ENCODE assay signal across 34 cellular contexts in genomic region chr2:10704034-10704594, GRCh38. TPM values are rescaled to one million over a fixed set of nuclear protein-coding genes. Genes with fewer than 3 reads are reported as not detected.
"Had no signal": no experiment of that assay in that cellular context is flagged by ENCODE, and none has a peak within 500 bp of the region (broad histone marks: within the 10 kb centered on the region; RNA-seq: fewer than 3 reads in every experiment).

No MANE protein-coding gene starts in this region.

- H3K9me3 Mint-ChIP-seq: activated CD4-positive, alpha-beta memory T cell treated with anti-CD3 and anti-CD28 coated beads for 36 hours; activated CD4-positive, alpha-beta T cell treated with anti-CD3 and anti-CD28 coated beads, Interleukin-2, amount 10 ng/mL, durations not matched to agents 24 days and 14 days; activated naive CD4-positive, alpha-beta T cell treated with anti-CD3 and anti-CD28 coated beads for 36 hours; activated naive CD4-positive, alpha-beta T cell treated with anti-CD3 and anti-CD28 coated beads, Interleukin-2, amount 50 U/mL, for 24 hours; activated naive CD8-positive, alpha-beta T cell treated with anti-CD3 and anti-CD28 coated beads for 36 hours; activated naive CD8-positive, alpha-beta T cell treated with anti-CD3 and anti-CD28 coated beads, Interleukin-2, amount 50 U/mL, for 24 hours; activated T-helper 1 cell treated with anti-CD3 and anti-CD28 coated beads, Interleukin-12 subunit alpha, Interleukin-12 subunit beta, Interleukin-2, Interleukin-4 antibody, amounts not matched to agents 30 ng/mL and 10 ng/mL and 1 ng/mL, durations not matched to agents 14 hours and 24 hours and 36 hours; activated T-helper 2 cell treated with anti-CD3 and anti-CD28 coated beads, Interferon-gamma antibody, Interleukin-2, Interleukin-4, amounts not matched to agents 10 μg/mL and 5 μg/mL and 100 μg/mL, durations not matched to agents 14 hours and 24 hours and 36 hours; central memory CD8-positive, alpha-beta T cell; dendritic cell treated with granulocyte-macrophage colony-stimulating factor and Interleukin-4, amounts not matched to agents 40 ng/mL and 50 ng/mL, for 4 days had no signal

- H3K36me3 Mint-ChIP-seq: activated CD4-positive, alpha-beta memory T cell treated with anti-CD3 and anti-CD28 coated beads for 36 hours; activated CD8-positive, alpha-beta memory T cell treated with anti-CD3 and anti-CD28 coated beads, Interleukin-2, amount 10 ng/mL, durations not matched to agents 7 days and 5 days; activated naive CD4-positive, alpha-beta T cell treated with anti-CD3 and anti-CD28 coated beads, Interleukin-2, amount 50 U/mL, for 24 hours; activated naive CD8-positive, alpha-beta T cell treated with anti-CD3 and anti-CD28 coated beads for 36 hours had no signal

- H3K4me3 ChIP-seq: adrenal gland, body of pancreas, coronary artery, dorsolateral prefrontal cortex, esophagus muscularis mucosa, gastroesophageal sphincter, heart right ventricle had no signal

- H3K27ac ChIP-seq: adrenal gland, body of pancreas, coronary artery, dorsolateral prefrontal cortex, esophagus muscularis mucosa, gastroesophageal sphincter, heart right ventricle had no signal

- H3K4me1 Mint-ChIP-seq: activated CD4-positive, alpha-beta T cell treated with anti-CD3 and anti-CD28 coated beads, Interleukin-2, amount 10 ng/mL, durations not matched to agents 24 days and 14 days; activated naive CD4-positive, alpha-beta T cell treated with anti-CD3 and anti-CD28 coated beads, Interleukin-2, amount 50 U/mL, for 24 hours; central memory CD8-positive, alpha-beta T cell had no signal

- DNase-seq: activated CD4-positive, alpha-beta memory T cell treated with anti-CD3 and anti-CD28 coated beads for 36 hours; activated CD4-positive, alpha-beta T cell treated with anti-CD3 and anti-CD28 coated beads for 36 hours; activated CD4-positive, alpha-beta T cell treated with anti-CD3 and anti-CD28 coated beads, Interleukin-2, amount 10 ng/mL, durations not matched to agents 24 days and 14 days; activated CD4-positive, CD25-positive, alpha-beta regulatory T cell; activated CD4-positive, CD25-positive, alpha-beta regulatory T cell treated with anti-CD3 and anti-CD28 coated beads, Interleukin-2, amount 50 U/mL, for 72 hours; activated CD8-positive, alpha-beta memory T cell treated with anti-CD3 and anti-CD28 coated beads, Interleukin-2, amount 10 ng/mL, durations not matched to agents 7 days and 5 days; activated CD8-positive, alpha-beta memory T cell treated with anti-CD3 and anti-CD28 coated beads, Interleukin-2, amount 50 U/mL, for 4 hours; activated CD8-positive, alpha-beta T cell treated with anti-CD3 and anti-CD28 coated beads, Interleukin-2, amount 10 ng/mL, durations not matched to agents 7 days and 5 days; activated effector memory CD4-positive, alpha-beta T cell treated with anti-CD3 and anti-CD28 coated beads, Interleukin-2, amount 50 U/mL, for 16 hours; activated naive CD4-positive, alpha-beta T cell treated with anti-CD3 and anti-CD28 coated beads for 36 hours; activated naive CD8-positive, alpha-beta T cell treated with anti-CD3 and anti-CD28 coated beads for 36 hours; activated naive CD8-positive, alpha-beta T cell treated with anti-CD3 and anti-CD28 coated beads, Interleukin-2, amount 50 U/mL, for 24 hours; activated T-cell treated with anti-CD3 and anti-CD28 coated beads, Interleukin-2, amount 50 U/mL, for 1 hour; activated T-cell treated with anti-CD3 and anti-CD28 coated beads, Interleukin-2, amount 50 U/mL, for 48 hours; adrenal gland; amygdala; body of pancreas; dorsolateral prefrontal cortex; effector memory CD4-positive, alpha-beta T cell; erythroblast; foreskin melanocyte; heart right ventricle; T-helper 2 cell had no signal

- H3K9me3 ChIP-seq: adrenal gland, body of pancreas, esophagus muscularis mucosa, gastroesophageal sphincter, heart right ventricle had no signal

- H3K4me1 ChIP-seq: adrenal gland, body of pancreas, esophagus muscularis mucosa, gastroesophageal sphincter, heart right ventricle had no signal

- H3K4me3 Mint-ChIP-seq: activated CD4-positive, alpha-beta memory T cell treated with anti-CD3 and anti-CD28 coated beads for 36 hours; activated CD4-positive, alpha-beta T cell treated with anti-CD3 and anti-CD28 coated beads for 36 hours; activated CD4-positive, alpha-beta T cell treated with anti-CD3 and anti-CD28 coated beads, Interleukin-2, amount 10 ng/mL, durations not matched to agents 24 days and 14 days; activated CD8-positive, alpha-beta memory T cell treated with anti-CD3 and anti-CD28 coated beads, Interleukin-2, amount 10 ng/mL, durations not matched to agents 7 days and 5 days; activated CD8-positive, alpha-beta T cell treated with anti-CD3 and anti-CD28 coated beads, Interleukin-2, amount 10 ng/mL, durations not matched to agents 7 days and 5 days; activated naive CD4-positive, alpha-beta T cell treated with anti-CD3 and anti-CD28 coated beads for 36 hours; activated naive CD4-positive, alpha-beta T cell treated with anti-CD3 and anti-CD28 coated beads, Interleukin-2, amount 50 U/mL, for 24 hours; activated naive CD8-positive, alpha-beta T cell treated with anti-CD3 and anti-CD28 coated beads for 36 hours; activated naive CD8-positive, alpha-beta T cell treated with anti-CD3 and anti-CD28 coated beads, Interleukin-2, amount 50 U/mL, for 24 hours; activated T-helper 1 cell treated with anti-CD3 and anti-CD28 coated beads, Interleukin-12 subunit alpha, Interleukin-12 subunit beta, Interleukin-2, Interleukin-4 antibody, amounts not matched to agents 30 ng/mL and 10 ng/mL and 1 ng/mL, durations not matched to agents 14 hours and 24 hours and 36 hours; central memory CD8-positive, alpha-beta T cell; dendritic cell treated with granulocyte-macrophage colony-stimulating factor and Interleukin-4, amounts not matched to agents 40 ng/mL and 50 ng/mL, for 4 days had no signal

- H3K27me3 ChIP-seq: body of pancreas had no signal

- H3K36me3 ChIP-seq: adrenal gland, esophagus muscularis mucosa, gastroesophageal sphincter, heart right ventricle had no signal

- ATAC-seq: activated CD4-positive, alpha-beta T cell treated with anti-CD3 and anti-CD28 coated beads for 36 hours; activated CD8-positive, alpha-beta memory T cell treated with anti-CD3 and anti-CD28 coated beads, Interleukin-2, amount 10 ng/mL, durations not matched to agents 7 days and 5 days; activated CD8-positive, alpha-beta T cell treated with anti-CD3 and anti-CD28 coated beads, Interleukin-2, amount 10 ng/mL, durations not matched to agents 7 days and 5 days; activated naive CD8-positive, alpha-beta T cell treated with anti-CD3 and anti-CD28 coated beads, Interleukin-2, amount 50 U/mL, for 24 hours; body of pancreas; gastroesophageal sphincter; heart right ventricle had no signal

- H3K27ac Mint-ChIP-seq: activated CD4-positive, alpha-beta memory T cell treated with anti-CD3 and anti-CD28 coated beads for 36 hours; activated CD4-positive, alpha-beta T cell treated with anti-CD3 and anti-CD28 coated beads for 36 hours; activated CD4-positive, alpha-beta T cell treated with anti-CD3 and anti-CD28 coated beads, Interleukin-2, amount 10 ng/mL, durations not matched to agents 24 days and 14 days; activated CD8-positive, alpha-beta memory T cell treated with anti-CD3 and anti-CD28 coated beads, Interleukin-2, amount 10 ng/mL, durations not matched to agents 7 days and 5 days; activated CD8-positive, alpha-beta T cell treated with anti-CD3 and anti-CD28 coated beads, Interleukin-2, amount 10 ng/mL, durations not matched to agents 7 days and 5 days; activated naive CD4-positive, alpha-beta T cell treated with anti-CD3 and anti-CD28 coated beads for 36 hours; activated naive CD4-positive, alpha-beta T cell treated with anti-CD3 and anti-CD28 coated beads, Interleukin-2, amount 50 U/mL, for 24 hours; activated naive CD8-positive, alpha-beta T cell treated with anti-CD3 and anti-CD28 coated beads for 36 hours; activated naive CD8-positive, alpha-beta T cell treated with anti-CD3 and anti-CD28 coated beads, Interleukin-2, amount 50 U/mL, for 24 hours; activated T-helper 1 cell treated with anti-CD3 and anti-CD28 coated beads, Interleukin-12 subunit alpha, Interleukin-12 subunit beta, Interleukin-2, Interleukin-4 antibody, amounts not matched to agents 30 ng/mL and 10 ng/mL and 1 ng/mL, durations not matched to agents 14 hours and 24 hours and 36 hours; activated T-helper 2 cell treated with anti-CD3 and anti-CD28 coated beads, Interferon-gamma antibody, Interleukin-2, Interleukin-4, amounts not matched to agents 10 μg/mL and 5 μg/mL and 100 μg/mL, durations not matched to agents 14 hours and 24 hours and 36 hours; dendritic cell treated with granulocyte-macrophage colony-stimulating factor and Interleukin-4, amounts not matched to agents 40 ng/mL and 50 ng/mL, for 4 days had no signal

RNA-seq across cellular contexts. Expression of gene ATP6V1C2, which starts 17.3 kb away (rescaled TPM):
- total RNA-seq: activated CD4-positive, alpha-beta memory T cell treated with anti-CD3 and anti-CD28 coated beads for 36 hours; activated CD4-positive, alpha-beta T cell treated with anti-CD3 and anti-CD28 coated beads for 36 hours; activated CD4-positive, alpha-beta T cell treated with anti-CD3 and anti-CD28 coated beads, Interleukin-2, amount 10 ng/mL, durations not matched to agents 24 days and 14 days; activated CD8-positive, alpha-beta memory T cell treated with anti-CD3 and anti-CD28 coated beads for 36 hours; activated CD8-positive, alpha-beta memory T cell treated with anti-CD3 and anti-CD28 coated beads, Interleukin-2, amount 10 ng/mL, durations not matched to agents 7 days and 5 days; activated CD8-positive, alpha-beta T cell treated with anti-CD3 and anti-CD28 coated beads, Interleukin-2, amount 10 ng/mL, durations not matched to agents 7 days and 5 days; activated naive CD4-positive, alpha-beta T cell treated with anti-CD3 and anti-CD28 coated beads for 36 hours; activated naive CD8-positive, alpha-beta T cell treated with anti-CD3 and anti-CD28 coated beads for 36 hours; activated T-helper 2 cell treated with anti-CD3 and anti-CD28 coated beads, Interferon-gamma antibody, Interleukin-2, Interleukin-4, amounts not matched to agents 10 μg/mL and 5 μg/mL and 100 μg/mL, durations not matched to agents 14 hours and 24 hours and 36 hours; glomerular endothelial cell; T-helper 1 cell treated with Interleukin-12 subunit alpha and Interleukin-12 subunit beta and Interleukin-4 antibody, amounts not matched to agents 30 ng/mL and 1 ng/mL, for 36 hours had no signal
